9 cellular contexts compared by ENCODE assay signal in genomic region chr5:157729858-157730257, GRCh38. TPM values are rescaled to one million over a fixed set of nuclear protein-coding genes. Genes with fewer than 3 reads are reported as not detected.
DNase-seq lines count a peak whose midpoint lies in the region; ATAC-seq, FAIRE-seq and TF ChIP-seq lines count a peak whose summit lies in the region.
"Had no signal": no experiment of that assay in that cellular context is flagged by ENCODE, and none has a peak within 500 bp of the region (broad histone marks: within the 10 kb centered on the region; RNA-seq: fewer than 3 reads in every experiment).

No MANE protein-coding gene starts in this region.

- no peak overlapping the region for H3K9ac ChIP-seq in K562 (ENCODE audit: insufficient read depth in 1 of 2, low read depth in 2 of 2, low read length in 2 of 2)

- peaks cover 5 to 15% of the 10 kb centered on the region in 2 experiments; a peak in 4 of 5 replicates for H3K4me1 ChIP-seq in K562 (replicated peaks in 1 of 2; ENCODE audit: control insufficient read depth in 2 of 2, insufficient read depth in 2 of 2, low read length in 2 of 2)
- H3K4me1 ChIP-seq in uterus, result no peaks in the 10 kb centered on the region

- BruUV-seq in K562 (replicated peaks; lab: Mats Ljungman, UMichigan), result no TSS peak

- no peak for FAIRE-seq in K562 (lab: Jason Lieb, UNC)

- H3K4me3 ChIP-seq in K562 (no peak overlapping the region), uterus (no peak overlapping the region)

- in situ Hi-C loops in K562 (cut with MboI), result loop anchor here (10.0 kb wide), 1 partner anchor 385 kb away; a partner anchor contains a TSS

- peak; percentile 74 for ATAC-seq in GM18861 (IDR thresholded peaks at IDR 0.05; ENCODE audit: unreplicated experiment)
- ATAC-seq in GM21390 (IDR thresholded peaks at IDR 0.05; ENCODE audit: unreplicated experiment), result peak; percentile 66
- peak; percentile 63 for ATAC-seq in HG03097 (IDR thresholded peaks at IDR 0.05; ENCODE audit: low FRiP score, unreplicated experiment)
- ATAC-seq in K562, result no peak

- DNase-seq in K562 (ENCODE audit: extremely low read depth in 1 of 4, low spot score in 3 of 4), result no peak
- DNase-seq in NCI-H345 (lab: John Stamatoyannopoulos, UW), result no peak
- DNase-seq in uterus, result no peak
- no peak for DNase-seq in NCI-H510A treated with DMSO at 0.1 percent for 48 hours (lab: John Stamatoyannopoulos, UW)
- DNase-seq: NCI-H446 treated with DMSO at 0.1 percent for 48 hours, nucleus accumbens had no signal

- H3K36me3 ChIP-seq in K562 (ENCODE audit: control insufficient read depth, insufficient read depth, low read length), result peaks cover 15% of the 10 kb centered on the region; the same call in 1 of the 3 replicates
- no peaks in the 10 kb centered on the region for H3K36me3 ChIP-seq in uterus

- H3K27ac ChIP-seq in K562 (ENCODE audit: extremely low read depth, low read depth, low read length) (no peak overlapping the region), uterus (no peak overlapping the region)

- no peak overlapping the region for H2AFZ ChIP-seq in K562 (ENCODE audit: low read depth, low read length)

- H4K20me1 ChIP-seq in K562 (replicated peaks; ENCODE audit: control insufficient read depth, insufficient read depth, low read length), result no peaks in the 10 kb centered on the region

- CTCF ChIA-PET in K562 (lab: Yijun Ruan, JAX; ENCODE audit: low intra/inter-chr PET ratio), result no interaction called here

- no peaks in the 10 kb centered on the region; the same call in 1 of the 2 replicates for H3K9me3 ChIP-seq in K562 (replicated peaks; ENCODE audit: control insufficient read depth, insufficient read depth, low read depth, low read length)
- H3K9me3 ChIP-seq in uterus, result no peaks in the 10 kb centered on the region

- H3K9me1 ChIP-seq in K562 (ENCODE audit: control insufficient read depth, insufficient read depth, low read length), result no peaks in the 10 kb centered on the region

- no peak overlapping the region for H3K4me2 ChIP-seq in K562 (ENCODE audit: insufficient read depth, low read length)

- TF ChIP-seq CTCF in K562 (IDR thresholded peaks at IDR 0.05 in 2 of 3, conservative IDR thresholded peaks at IDR 0.05 in 1 of 3; ENCODE audit: insufficient read depth in 2 of 3, low read depth in 1 of 3, low read length in 3 of 3), result no peak
- TF ChIP-seq CTCF in uterus (IDR thresholded peaks at IDR 0.05), result no peak

- H3K79me2 ChIP-seq in K562 (ENCODE audit: control insufficient read depth, insufficient read depth, low read length), result no peaks in the 10 kb centered on the region; the same call in 2 of the 3 replicates

- no peaks in the 10 kb centered on the region for H3K27me3 ChIP-seq in K562 (ENCODE audit: control insufficient read depth in 2 of 2, insufficient read depth in 2 of 2, low read length in 2 of 2)
- H3K27me3 ChIP-seq in uterus, result no peaks in the 10 kb centered on the region

- POLR2A ChIA-PET in K562 (lab: Yijun Ruan, JAX), result no interaction called here

- no peak for TF ChIP-seq POLR2A in K562 (conservative IDR thresholded peaks at IDR 0.05)
- TF ChIP-seq POLR2A in uterus (IDR thresholded peaks at IDR 0.05), result no peak

- TF ChIP-seq EP300 in K562 (IDR thresholded peaks at IDR 0.05; ENCODE audit: low read length), result no peak

- intact Hi-C loops in K562 (cut with micrococcal nuclease) (no loop called here), uterus (cut with DNase I; ENCODE audit: low total_unique reads) (loop anchor here (10.0 kb wide), 1 partner anchor 395 kb away; no protein-coding TSS in a partner anchor)

- no peak for TF ChIP-seq RAD21 in K562 (CRISPR knock-in tag; conservative IDR thresholded peaks at IDR 0.05 in 1 of 2, IDR thresholded peaks at IDR 0.05 in 1 of 2)

TF ChIP-seq in K562, 482 proteins besides CTCF, POLR2A, EP300 and RAD21:
- TF ChIP-seq E2F5 (CRISPR knock-in tag; IDR thresholded peaks at IDR 0.05) (no peak), SPI1 (IDR thresholded peaks at IDR 0.05; ENCODE audit: borderline replicate concordance, low read depth, low read length) (0 out of 2 replicates have a peak, but pooled peaks have one; percentile 42)

RNA-seq across cellular contexts. Expression of gene THG1L, which starts 1.4 kb away (rescaled TPM):
- total RNA-seq in K562 (2011; cell fraction: chromatin; rRNA removed; ENCODE audit: low replicate concordance), result 14.2 and 22.0 TPM in 2 replicates
- total RNA-seq in K562 (2011; cell fraction: nucleolus; rRNA removed), result 12.5 and 13.0 TPM in 2 replicates
- 12.8 and 14.4 TPM in 2 replicates for total RNA-seq in K562 (2011; cell fraction: nucleoplasm; rRNA removed)
- total RNA-seq in K562 (2014; rRNA removed) (24.8 and 32.7 TPM in 2 replicates), K562 (2014; rRNA removed; fragmentation: Illumina TruSeq; extraction: Trizol) (27.8 and 31.7 TPM in 2 replicates), K562 (2015; rRNA removed; fragmentation: Illumina TruSeq; extraction: Trizol) (23.0 and 28.0 TPM in 2 replicates), K562 (2021) (21.8 and 22.4 TPM in 2 replicates), uterus (10 to 100 TPM in 3 of 4 donors, 1 to 10 TPM in 1; 6.5 to 29.2 (median 19.6) TPM)
- polyA plus RNA-seq in K562 (2011; rRNA removed) (24.7 and 31.6 TPM in 2 replicates), K562 (2014; fragmentation: Illumina TruSeq; extraction: Trizol) (25.9 and 27.5 TPM in 2 replicates), K562 (2014; fragmentation: Nextera tagmentation; extraction: Ambion mirVana) (10 to 100 TPM; 26.5 to 40.7 TPM), K562 (2014; rRNA removed) (35.3 and 38.1 TPM in 2 replicates)
- polyA plus RNA-seq in K562 (2011; cell fraction: cytosol; rRNA removed), result 14.1 and 18.6 TPM in 2 replicates
- 11.9 and 12.1 TPM in 2 replicates for polyA plus RNA-seq in K562 (2011; cell fraction: nucleus; rRNA removed)
- polyA plus RNA-seq in K562 (2012), result 26.3 and 26.8 TPM in 2 replicates
- polyA minus RNA-seq in K562 (2011; rRNA and poly(A)+ RNA removed), result 46.1 and 48.1 TPM in 2 replicates
- polyA minus RNA-seq in K562 (2011; cell fraction: cytosol; rRNA and poly(A)+ RNA removed), result 19.7 and 23.8 TPM in 2 replicates
- polyA minus RNA-seq in K562 (2011; cell fraction: nucleus; rRNA and poly(A)+ RNA removed), result 8.9 and 11.0 TPM in 2 replicates

RNA-seq across cellular contexts. Expression of gene LSM11, which starts 13.7 kb away (rescaled TPM):
- total RNA-seq in K562 (2011; cell fraction: chromatin; rRNA removed; ENCODE audit: low replicate concordance), result 4.0 and 5.9 TPM in 2 replicates
- 3.3 and 3.8 TPM in 2 replicates for total RNA-seq in K562 (2011; cell fraction: nucleolus; rRNA removed)
- total RNA-seq in K562 (2011; cell fraction: nucleoplasm; rRNA removed), result 5.4 and 9.9 TPM in 2 replicates
- total RNA-seq in K562 (2014; rRNA removed) (4.3 and 4.7 TPM in 2 replicates), K562 (2014; rRNA removed; fragmentation: Illumina TruSeq; extraction: Trizol) (6.3 and 8.2 TPM in 2 replicates), K562 (2015; rRNA removed; fragmentation: Illumina TruSeq; extraction: Trizol) (4.8 and 5.1 TPM in 2 replicates), K562 (2021) (6.2 and 6.7 TPM in 2 replicates), uterus (10 to 100 TPM in 1 of 4 donors, 1 to 10 TPM in 3; 2.8 to 14.3 (median 8.7) TPM)
- polyA plus RNA-seq in K562 (2011; rRNA removed) (7.5 and 9.4 TPM in 2 replicates), K562 (2014; fragmentation: Illumina TruSeq; extraction: Trizol) (4.7 and 5.0 TPM in 2 replicates), K562 (2014; fragmentation: Nextera tagmentation; extraction: Ambion mirVana) (1 to 10 TPM; 1.8 to 2.6 TPM), K562 (2014; rRNA removed) (4.3 and 4.6 TPM in 2 replicates)
- polyA plus RNA-seq in K562 (2011; cell fraction: cytosol; rRNA removed), result 2.4 and 4.5 TPM in 2 replicates
- polyA plus RNA-seq in K562 (2011; cell fraction: nucleus; rRNA removed), result 5.6 and 7.6 TPM in 2 replicates
- polyA plus RNA-seq in K562 (2012), result 2.8 and 3.9 TPM in 2 replicates
- polyA minus RNA-seq in K562 (2011; rRNA and poly(A)+ RNA removed), result 13.6 and 13.9 TPM in 2 replicates
- polyA minus RNA-seq in K562 (2011; cell fraction: cytosol; rRNA and poly(A)+ RNA removed), result 4.3 and 4.5 TPM in 2 replicates
- 2.3 and 3.7 TPM in 2 replicates for polyA minus RNA-seq in K562 (2011; cell fraction: nucleus; rRNA and poly(A)+ RNA removed)

RNA-seq across cellular contexts. Expression of gene C5orf52, which starts 58.5 kb away (rescaled TPM):
- not detected in 2 replicates for total RNA-seq in K562 (2011; cell fraction: chromatin; rRNA removed; ENCODE audit: low replicate concordance)
- total RNA-seq in K562 (2011; cell fraction: nucleolus; rRNA removed), result not detected in 2 replicates
- not detected in 2 replicates for total RNA-seq in K562 (2011; cell fraction: nucleoplasm; rRNA removed)
- total RNA-seq in K562 (2014; rRNA removed) (not detected in 2 replicates), K562 (2014; rRNA removed; fragmentation: Illumina TruSeq; extraction: Trizol) (not detected in 2 replicates), K562 (2015; rRNA removed; fragmentation: Illumina TruSeq; extraction: Trizol) (not detected in 2 replicates), K562 (2021) (not detected in 2 replicates), uterus (not detected)
- polyA plus RNA-seq in K562 (2011; rRNA removed) (not detected in 2 replicates), K562 (2014; fragmentation: Illumina TruSeq; extraction: Trizol) (not detected in 2 replicates), K562 (2014; fragmentation: Nextera tagmentation; extraction: Ambion mirVana) (not detected), K562 (2014; rRNA removed) (not detected in 2 replicates)
- polyA plus RNA-seq in K562 (2011; cell fraction: cytosol; rRNA removed), result not detected in 2 replicates
- not detected in 2 replicates for polyA plus RNA-seq in K562 (2011; cell fraction: nucleus; rRNA removed)
- polyA plus RNA-seq in K562 (2012), result not detected in 2 replicates
- not detected in 2 replicates for polyA minus RNA-seq in K562 (2011; rRNA and poly(A)+ RNA removed)
- not detected in 2 replicates for polyA minus RNA-seq in K562 (2011; cell fraction: cytosol; rRNA and poly(A)+ RNA removed)
- not detected in 2 replicates for polyA minus RNA-seq in K562 (2011; cell fraction: nucleus; rRNA and poly(A)+ RNA removed)
